In genomic region chr6:83430606-83431544, GRCh38 we compare ENCODE assay signal across 9 cellular contexts. TPM values are rescaled to one million over a fixed set of nuclear protein-coding genes. Genes with fewer than 3 reads are reported as not detected.
A peak's percentile ranks its signal among the peaks of the same experiment; 100 is the strongest.
DNase-seq lines count a peak whose midpoint lies in the region; ATAC-seq and TF ChIP-seq lines count a peak whose summit lies in the region.
"Had no signal": no experiment of that assay in that cellular context is flagged by ENCODE, and none has a peak within 500 bp of the region (broad histone marks: within the 10 kb centered on the region; RNA-seq: fewer than 3 reads in every experiment).

Gene ME1 (minus strand): TSS chr6:83431051. CDS start chr6:83430954, 97 bp downstream.

- H3K36me3 ChIP-seq in H7 (replicated peaks; ENCODE audit: control insufficient read depth, insufficient read depth, low read length): no peaks in the 10 kb centered on the region
- H3K36me3 ChIP-seq: BLaER1 had no signal

- H3K4me3 ChIP-seq in H7 (ENCODE audit: insufficient read depth, low read depth, low read length) (peak within 1 kb of the TSS; percentile 58), LNCaP clone FGC (ENCODE audit: low read depth, low read length) (peak within 1 kb of the TSS; percentile 70)
- H3K4me3 ChIP-seq: BLaER1 had no signal

- ATAC-seq in stimulated activated naive CD8-positive, alpha-beta T cell treated with anti-CD3 and anti-CD28 coated beads, Interleukin-15, Interleukin-2, amounts not matched to agents 100 U/mL and 50 U/mL, for 24 hours: peak; percentile 59

- TF ChIP-seq POLR2A in erythroblast (IDR thresholded peaks at IDR 0.05; ENCODE audit: low read length): no peak

- H3K27me3 ChIP-seq in H7 (ENCODE audit: control insufficient read depth, insufficient read depth, low read length): peaks cover 2% of the 10 kb centered on the region
- H3K27me3 ChIP-seq: BLaER1 had no signal

- TF ChIP-seq CTCF in LNCaP clone FGC (IDR thresholded peaks at IDR 0.05; ENCODE audit: control insufficient read depth, extremely low read depth, insufficient read depth): no peak

- DNase-seq in NCI-H1092 treated with DMSO at 0.1 percent for 48 hours (lab: John Stamatoyannopoulos, UW) (peak; percentile 19), NCI-H1092 (lab: John Stamatoyannopoulos, UW) (no peak), H7 (peak; percentile 85), LNCaP clone FGC (ENCODE audit: low read depth) (no peak), erythroblast (lab: John Stamatoyannopoulos, UW) (peak; percentile 84 to 90), midbrain (lab: John Stamatoyannopoulos, UW) (peak; percentile 62)
- peak; percentile 64 for DNase-seq in activated CD8-positive, alpha-beta memory T cell treated with anti-CD3 and anti-CD28 coated beads for 24 hours
- DNase-seq in stimulated activated naive CD8-positive, alpha-beta T cell treated with anti-CD3 and anti-CD28 coated beads, Interleukin-15, Interleukin-2, amounts not matched to agents 100 U/mL and 50 U/mL, for 24 hours: peak; percentile 28

RNA-seq across cellular contexts. Expression of gene ME1, which starts in this region (rescaled TPM):
- total RNA-seq in H7 (2014; rRNA removed; shearing (Covaris generic)): 3.4 and 3.9 TPM in 2 replicates

Comparison
In these comparisons a context has a peak if more than half of its experiments do, and no peak if none do; other contexts are left out.
1. DNase-seq: peak in NCI-H1092 treated with DMSO at 0.1 percent for 48 hours (single experiment), H7 (single experiment), activated CD8-positive, alpha-beta memory T cell treated with anti-CD3 and anti-CD28 coated beads for 24 hours (single experiment), erythroblast (2 of 2), midbrain (single experiment) and stimulated activated naive CD8-positive, alpha-beta T cell treated with anti-CD3 and anti-CD28 coated beads, Interleukin-15, Interleukin-2, amounts not matched to agents 100 U/mL and 50 U/mL, for 24 hours (single experiment); none in NCI-H1092 (single experiment) and LNCaP clone FGC (single experiment).